Comparison of ENCODE assay signal across 8 cellular contexts in genomic region chr16:31460582-31461002, GRCh38. TPM values are rescaled to one million over a fixed set of nuclear protein-coding genes. Genes with fewer than 3 reads are reported as not detected.
DNase-seq lines count a peak whose midpoint lies in the region; ATAC-seq, FAIRE-seq and TF ChIP-seq lines count a peak whose summit lies in the region.

No MANE protein-coding gene starts in this region.

- intact Hi-C loops in natural killer cell (cut with micrococcal nuclease) = no loop called here

- DNase-seq in AG08396 (ENCODE audit: low spot score) (peak; percentile 56), GM12891 (ENCODE audit: insufficient read length, low spot score) (no peak), Peyer's patch (peak in 2 of 3 donors; percentile 34 to 49), natural killer cell (no peak), germinal center (ENCODE audit: low spot score) (no peak)
- no peak for DNase-seq in stimulated activated CD4-positive, alpha-beta T cell treated with anti-CD3 and anti-CD28 coated beads, Interleukin-2, amount 100 ng/mL, for 24 hours

- H3K27ac ChIP-seq in Peyer's patch = peak overlapping the region; percentile 95 to 99 (median 98)
- no peak overlapping the region for H3K27ac ChIP-seq in duodenal mucosa (ENCODE audit: low read depth, low read length)

- peak overlapping the region; percentile 55 to 70 for H3K9ac ChIP-seq in duodenal mucosa (ENCODE audit: low read depth in 1 of 2, low read length in 2 of 2)

- ATAC-seq in natural killer cell = no peak
- no peak for ATAC-seq in GM19463 (IDR thresholded peaks at IDR 0.05; ENCODE audit: unreplicated experiment)

- H3K36me3 ChIP-seq in Peyer's patch (peaks cover 0 to 33% (median 0%) of the 10 kb centered on the region in 3 donors), duodenal mucosa (ENCODE audit: control insufficient read depth in 1 of 2, insufficient read depth in 2 of 2, low read length in 2 of 2) (peaks cover 4 to 27% of the 10 kb centered on the region in 2 donors)

- H3K9me3 ChIP-seq in Peyer's patch = no peaks in the 10 kb centered on the region
- no peaks in the 10 kb centered on the region for H3K9me3 ChIP-seq in duodenal mucosa (ENCODE audit: control insufficient read depth in 1 of 2, low read length in 2 of 2)

- peak; percentile 28 for FAIRE-seq in GM12891 (lab: Jason Lieb, UNC)

- H3K9me3 Mint-ChIP-seq in natural killer cell = no peaks in the 10 kb centered on the region

- H3K4me1 Mint-ChIP-seq in natural killer cell = peaks cover 19 to 30% of the 10 kb centered on the region in 2 donors

- TF ChIP-seq CTCF in Peyer's patch (IDR thresholded peaks at IDR 0.05) (peak; percentile 62 to 75 (median 70)), natural killer cell (IDR thresholded peaks at IDR 0.05) (peak; percentile 67)

- H3K4me3 ChIP-seq in Peyer's patch (peak overlapping the region in 3 of 4 donors; percentile 50 to 72 (median 66)), duodenal mucosa (ENCODE audit: low read depth in 1 of 2, low read length in 2 of 2) (peak overlapping the region; percentile 71 to 74)

- no peak for TF ChIP-seq POLR2A in GM12891 (IDR thresholded peaks at IDR 0.05; ENCODE audit: low read depth, low read length)
- TF ChIP-seq POLR2A in Peyer's patch (IDR thresholded peaks at IDR 0.05) = no peak

- H3K4me3 Mint-ChIP-seq in natural killer cell = peak overlapping the region; percentile 94

- H3K27me3 ChIP-seq in Peyer's patch (no peaks in the 10 kb centered on the region), duodenal mucosa (ENCODE audit: control insufficient read depth in 1 of 2, insufficient read depth in 2 of 2, low read length in 2 of 2) (no peaks in the 10 kb centered on the region)

- H3K4me1 ChIP-seq in Peyer's patch = peaks cover 5 to 34% (median 15%) of the 10 kb centered on the region in 4 donors
- peaks cover 25 to 30% of the 10 kb centered on the region in 2 donors for H3K4me1 ChIP-seq in duodenal mucosa (ENCODE audit: control insufficient read depth in 1 of 2, insufficient read depth in 2 of 2, low read length in 2 of 2)

- H3K27ac Mint-ChIP-seq in natural killer cell = peak overlapping the region; percentile 94 to 97

- H3K27me3 Mint-ChIP-seq in natural killer cell (ENCODE audit: low read depth in 2 of 2) = no peaks in the 10 kb centered on the region

- H3K36me3 Mint-ChIP-seq in natural killer cell = no peaks in the 10 kb centered on the region

TF ChIP-seq in GM12891, 5 proteins besides CTCF, POLR2A, EP300 and RAD21:
- TF ChIP-seq SPI1 (IDR thresholded peaks at IDR 0.05; ENCODE audit: low read depth, low read length) (no peak), POLR2AphosphoS5 (IDR thresholded peaks at IDR 0.05; ENCODE audit: low read depth, low read length) (no peak), POU2F2 (IDR thresholded peaks at IDR 0.05; ENCODE audit: low read depth, low read length) (no peak), PAX5 (IDR thresholded peaks at IDR 0.05; ENCODE audit: insufficient read depth, low read length, severe bottlenecking) (no peak), TAF1 (IDR thresholded peaks at IDR 0.05; ENCODE audit: low read depth, low read length) (no peak)

RNA-seq across cellular contexts. Expression of gene ARMC5, which starts 1.3 kb away (rescaled TPM):
- 7.6 TPM for polyA plus RNA-seq in GM12891 (2012; ENCODE audit: low read depth, missing spikeins)
- total RNA-seq in Peyer's patch (10 to 100 TPM; 12.4 to 20.4 (median 17.6) TPM), natural killer cell (10 to 100 TPM; 10.4 to 22.8 (median 16.6) TPM)

RNA-seq across cellular contexts. Expression of gene TGFB1I1, which starts 11.4 kb away (rescaled TPM):
- 1.5 TPM for polyA plus RNA-seq in GM12891 (2012; ENCODE audit: low read depth, missing spikeins)
- total RNA-seq in Peyer's patch (10 to 100 TPM in 3 of 4 donors, 1 to 10 TPM in 1; 6.0 to 45.4 (median 18.2) TPM), natural killer cell (1 to 10 TPM in 1 of 3 donors, under 1 TPM in 2; 0.72 to 1.3 (median 0.78) TPM)

RNA-seq across cellular contexts. Expression of gene ZNF843, which starts 18.0 kb away (rescaled TPM):
- polyA plus RNA-seq in GM12891 (2012; ENCODE audit: low read depth, missing spikeins) = 0.03 TPM
- 1 to 10 TPM in 1 of 4 donors, under 1 TPM in 1, not detected in 2; 0.47 to 1.3 TPM for total RNA-seq in Peyer's patch
- under 1 TPM; 0.14 to 0.50 (median 0.23) TPM for total RNA-seq in natural killer cell

RNA-seq across cellular contexts. Expression of gene SLC5A2, which starts 22.3 kb away (rescaled TPM):
- 0.26 TPM for polyA plus RNA-seq in GM12891 (2012; ENCODE audit: low read depth, missing spikeins)
- total RNA-seq in Peyer's patch (1 to 10 TPM in 2 of 4 donors, under 1 TPM in 1, not detected in 1; 0.94 to 5.4 (median 2.4) TPM), natural killer cell (under 1 TPM in 2 of 3 donors, not detected in 1; 0.20 to 0.96 TPM)

RNA-seq across cellular contexts. Expression of gene COX6A2, which starts 32.4 kb away (rescaled TPM):
- not detected for polyA plus RNA-seq in GM12891 (2012; ENCODE audit: low read depth, missing spikeins)
- total RNA-seq in Peyer's patch (not detected), natural killer cell (not detected)

Comparison
In these comparisons a context has a peak if more than half of its experiments do, and no peak if none do; other contexts are left out.
1. DNase-seq: peak in AG08396 (single experiment) and Peyer's patch (2 of 3); none in GM12891 (single experiment), natural killer cell (single experiment), stimulated activated CD4-positive, alpha-beta T cell treated with anti-CD3 and anti-CD28 coated beads, Interleukin-2, amount 100 ng/mL, for 24 hours (0 of 2) and germinal center (single experiment).